In the genomic region with DNA sequence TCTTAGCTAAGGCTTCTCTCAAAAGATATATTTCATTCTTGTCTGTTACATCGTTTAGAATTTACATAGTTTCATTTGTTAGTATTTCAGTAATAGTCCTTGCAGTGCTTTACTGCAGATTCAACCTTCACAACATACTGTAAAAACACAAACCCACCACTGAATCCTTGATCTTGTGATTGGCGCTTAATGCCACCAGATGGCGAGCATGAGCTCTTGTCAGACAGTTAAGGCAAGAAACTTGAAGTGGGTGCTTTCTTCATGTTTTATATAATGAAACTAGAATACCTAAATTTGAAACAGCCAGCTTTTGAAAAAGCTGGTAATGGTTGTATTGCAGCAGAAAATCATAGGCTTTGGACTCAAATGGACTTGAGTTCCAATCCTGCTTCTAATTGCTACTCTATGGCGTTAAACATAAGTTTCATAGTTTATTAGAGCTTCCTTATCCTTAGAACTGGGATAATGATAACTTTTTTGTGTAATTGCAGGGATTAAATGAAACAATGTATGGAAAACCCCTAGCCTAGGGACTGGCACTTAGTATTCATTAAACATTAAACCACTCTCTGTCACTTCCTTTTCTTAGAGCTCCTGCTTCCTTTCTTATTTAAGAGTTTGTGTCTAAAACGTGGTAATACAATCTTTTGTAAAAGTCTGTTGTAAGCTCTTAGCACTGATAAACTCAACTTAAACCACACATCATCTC, we compare ENCODE assay signal across 8 cellular contexts.
DNase-seq lines count a peak whose midpoint lies in the region; ATAC-seq and TF ChIP-seq lines count a peak whose summit lies in the region.

No MANE protein-coding gene starts in this region.

- H3K27me3 ChIP-seq in heart right ventricle (no peaks in the 10 kb centered on the region), stomach (no peaks in the 10 kb centered on the region)

- no peak for ATAC-seq in heart right ventricle
- no peak for ATAC-seq in Right ventricle myocardium inferior
- peak; percentile 51 for ATAC-seq in HG02840 (IDR thresholded peaks at IDR 0.05; ENCODE audit: low FRiP score, unreplicated experiment)

- no peaks in the 10 kb centered on the region for H3K9me3 ChIP-seq in heart right ventricle
- H3K9me3 ChIP-seq in stomach: no peaks in the 10 kb centered on the region

- DNase-seq in heart right ventricle (peak in 1 of 2 donors; percentile 10), Right ventricle myocardium inferior (ENCODE audit: missing footprints) (no peak), NCI-H2227 (lab: John Stamatoyannopoulos, UW; ENCODE audit: unreplicated experiment) (peak; percentile 75), myocyte (ENCODE audit: low read depth) (peak; percentile 46), stomach (peak; percentile 54)
- DNase-seq in activated CD4-positive, alpha-beta T cell treated with anti-CD3 and anti-CD28 coated beads, Interleukin-2, amount 50 U/mL, for 1 hour: peak; percentile 31
- DNase-seq in effector CD8-positive, alpha-beta T cell (lab: John Stamatoyannopoulos, UW): peak; percentile 4

- H3K4me3 ChIP-seq in heart right ventricle (no peak overlapping the region), stomach (no peak overlapping the region)

- 31 to 33% methylated on average over 5 of the region's 5 CpGs for WGBS in heart right ventricle, 2 donors
- 15 to 26% (median 21%) methylated on average over 5 of the region's 5 CpGs for WGBS in stomach, 5 donors

- TF ChIP-seq POLR2A in stomach (IDR thresholded peaks at IDR 0.05): no peak

- peaks cover 0 to 48% (median 0%) of the 10 kb centered on the region in 9 donors for H3K36me3 ChIP-seq in heart right ventricle
- peaks cover 0 to 33% (median 17%) of the 10 kb centered on the region in 4 donors for H3K36me3 ChIP-seq in stomach

- H3K27ac ChIP-seq in heart right ventricle: no peak overlapping the region
- H3K27ac ChIP-seq in stomach: no peak overlapping the region

- TF ChIP-seq CTCF in heart right ventricle (IDR thresholded peaks at IDR 0.05) (peak in 8 of 9 donors; percentile 37 to 81 (median 66)), stomach (IDR thresholded peaks at IDR 0.05) (peak in 4 of 7 experiments; percentile 32 to 62 (median 55))

- intact Hi-C loops in heart right ventricle (cut with DNase I) (loop anchor here in 1 of 10 donors (10.0 kb wide), 1 partner anchor 64 kb away; no protein-coding TSS in a partner anchor), Right ventricle myocardium inferior (cut with DNase I) (no loop called here), stomach (cut with DNase I; ENCODE audit: low total_unique reads) (no loop called here)

- peaks cover 0 to 13% (median 6%) of the 10 kb centered on the region in 9 donors for H3K4me1 ChIP-seq in heart right ventricle
- H3K4me1 ChIP-seq in stomach: peaks cover 0 to 11% (median 0%) of the 10 kb centered on the region in 4 donors

- no peak for TF ChIP-seq EP300 in stomach (IDR thresholded peaks at IDR 0.05)
